8 cellular contexts compared by ENCODE assay signal in genomic region chr20:63947638-63948456, GRCh38. TPM values are rescaled to one million over a fixed set of nuclear protein-coding genes. Genes with fewer than 3 reads are reported as not detected.
A peak's percentile ranks its signal among the peaks of the same experiment; 100 is the strongest.
DNase-seq lines count a peak whose midpoint lies in the region; ATAC-seq and TF ChIP-seq lines count a peak whose summit lies in the region.

No MANE protein-coding gene starts in this region.

- H3K23ac ChIP-seq in H9 (ENCODE audit: insufficient read length, low read depth, low read length): no peak overlapping the region

- no peak overlapping the region for H2BK20ac ChIP-seq in H9 (ENCODE audit: low read depth, low read length, poor library complexity, severe bottlenecking)

- H3K14ac ChIP-seq in H9 (ENCODE audit: insufficient read depth, low read length): no peak overlapping the region

- TF ChIP-seq CTCF in H9 (conservative IDR thresholded peaks at IDR 0.05): no peak

- intact Hi-C loops in dendritic cell treated with granulocyte-macrophage colony-stimulating factor and Interleukin-4, amounts not matched to agents 40 ng/mL and 50 ng/mL, for 4 days (cut with micrococcal nuclease): no loop called here

- H3K4ac ChIP-seq in H9 (ENCODE audit: low read depth, low read length): no peak overlapping the region

- no peak overlapping the region for H3T11ph ChIP-seq in H9 (ENCODE audit: low read length)

- peaks cover 35 to 47% (median 39%) of the 10 kb centered on the region in 11 experiments for H3K36me3 ChIP-seq in BLaER1 treated with 17β-estradiol and CSF1 and Interleukin-3, amounts not matched to agents 10 nM and 100 nM

- ATAC-seq in HG02610 (IDR thresholded peaks at IDR 0.05; ENCODE audit: unreplicated experiment): no peak
- no peak for ATAC-seq in GM21447 (IDR thresholded peaks at IDR 0.05; ENCODE audit: unreplicated experiment)

- no CpG with 5 or more reads among the region's 27 CpGs for WGBS in H9 (ENCODE audit: extremely low coverage, insufficient read length, low lambda C conversion rate)

- H3K27ac Mint-ChIP-seq in H9: peak overlapping the region in 2 of 3 experiments; percentile 70 to 99; a peak in 3 of 7 replicates
- H3K27ac Mint-ChIP-seq in dendritic cell treated with granulocyte-macrophage colony-stimulating factor and Interleukin-4, amounts not matched to agents 40 ng/mL and 50 ng/mL, for 4 days: peak overlapping the region; percentile 37

- no peak overlapping the region for H2BK5ac ChIP-seq in H9 (ENCODE audit: insufficient read length, low read length)

- H3K4me2 ChIP-seq in BLaER1 treated with 17β-estradiol and CSF1 and Interleukin-3, amounts not matched to agents 10 nM and 100 nM: peak overlapping the region; percentile 92 to 99 (median 97)
- no peak overlapping the region for H3K4me2 ChIP-seq in H9 (ENCODE audit: insufficient read depth, insufficient read length, low read length)

- H3K36me3 Mint-ChIP-seq in H9 (ENCODE audit: insufficient read depth in 1 of 3, low read depth in 3 of 3): peaks cover 5 to 29% (median 20%) of the 10 kb centered on the region in 3 experiments
- H3K36me3 Mint-ChIP-seq in dendritic cell treated with granulocyte-macrophage colony-stimulating factor and Interleukin-4, amounts not matched to agents 40 ng/mL and 50 ng/mL, for 4 days (ENCODE audit: low read depth): peaks cover 83% of the 10 kb centered on the region

- H3K79me1 ChIP-seq in H9 (ENCODE audit: insufficient read depth, low read depth, low read length, poor library complexity, severe bottlenecking): no peaks in the 10 kb centered on the region

- H3K23me2 ChIP-seq in H9 (ENCODE audit: insufficient read length, low read depth, low read length, poor library complexity, severe bottlenecking): no peaks in the 10 kb centered on the region

- no peak overlapping the region for H4K91ac ChIP-seq in H9 (ENCODE audit: insufficient read length, low read depth, low read length)

- H3K56ac ChIP-seq in H9 (ENCODE audit: insufficient read length, low read depth, low read length): no peak overlapping the region

- H3K9me3 ChIP-seq in BLaER1 treated with 17β-estradiol and CSF1 and Interleukin-3, amounts not matched to agents 10 nM and 100 nM (replicated peaks in 1 of 11): no peaks in the 10 kb centered on the region
- no peaks in the 10 kb centered on the region for H3K9me3 ChIP-seq in H9 (ENCODE audit: control insufficient read depth, low read depth, low read length)

- H3K27me3 Mint-ChIP-seq in H9 (ENCODE audit: low read depth): no peaks in the 10 kb centered on the region
- no peaks in the 10 kb centered on the region for H3K27me3 Mint-ChIP-seq in dendritic cell treated with granulocyte-macrophage colony-stimulating factor and Interleukin-4, amounts not matched to agents 40 ng/mL and 50 ng/mL, for 4 days

- no peak overlapping the region for H4K8ac ChIP-seq in H9 (replicated peaks; ENCODE audit: insufficient read length, low read depth, low read length)

- H2AK5ac ChIP-seq in H9 (ENCODE audit: insufficient read length, low read length): no peak overlapping the region

- H2AFZ ChIP-seq in H9 (ENCODE audit: low read length): no peak overlapping the region

- peak overlapping the region in 1 of 2 experiments; percentile 29; a peak in 1 of 5 replicates for H3K4me3 Mint-ChIP-seq in H9
- peak overlapping the region; percentile 28 for H3K4me3 Mint-ChIP-seq in dendritic cell treated with granulocyte-macrophage colony-stimulating factor and Interleukin-4, amounts not matched to agents 40 ng/mL and 50 ng/mL, for 4 days

- no peak overlapping the region for H2BK120ac ChIP-seq in H9 (ENCODE audit: low read depth, low read length, poor library complexity, severe bottlenecking)

- no peak overlapping the region for H2BK12ac ChIP-seq in H9 (ENCODE audit: insufficient read length, low read depth, low read length)

- H4K20me1 ChIP-seq in BLaER1 treated with 17β-estradiol and CSF1 and Interleukin-3, amounts not matched to agents 10 nM and 100 nM: peaks cover 99 to 100% (median 100%) of the 10 kb centered on the region in 11 experiments
- peaks cover 3% of the 10 kb centered on the region for H4K20me1 ChIP-seq in H9 (ENCODE audit: control insufficient read depth, insufficient read depth, insufficient read length)

- no peak overlapping the region for H2BK15ac ChIP-seq in H9 (ENCODE audit: low read depth, low read length)

- peak overlapping the region in 6 of 11 experiments; percentile 17 to 40 (median 33); a peak in 7 of 22 replicates for H3K27ac ChIP-seq in BLaER1 treated with 17β-estradiol and CSF1 and Interleukin-3, amounts not matched to agents 10 nM and 100 nM
- H3K27ac ChIP-seq in H9 (ENCODE audit: insufficient read length, low read depth, low read length): no peak overlapping the region

- peaks cover 7% of the 10 kb centered on the region; the same call in 1 of the 2 replicates for H3K79me2 ChIP-seq in H9 (ENCODE audit: insufficient read depth, low read length)

- H4K5ac ChIP-seq in H9 (ENCODE audit: insufficient read length, low read depth, low read length): no peak overlapping the region

- H3K9me3 Mint-ChIP-seq in H9: peaks cover 4 to 7% of the 10 kb centered on the region in 2 experiments; a peak in 3 of 5 replicates
- H3K9me3 Mint-ChIP-seq in dendritic cell treated with granulocyte-macrophage colony-stimulating factor and Interleukin-4, amounts not matched to agents 40 ng/mL and 50 ng/mL, for 4 days: no peaks in the 10 kb centered on the region

- peak overlapping the region in 8 of 10 experiments; percentile 8 to 57 (median 39); a peak in 13 of 20 replicates for H3K4me3 ChIP-seq in BLaER1 treated with 17β-estradiol and CSF1 and Interleukin-3, amounts not matched to agents 10 nM and 100 nM

- peak overlapping the region in 10 of 11 experiments; percentile 20 to 72 (median 46); a peak in 17 of 22 replicates for H3K9ac ChIP-seq in BLaER1 treated with 17β-estradiol and CSF1 and Interleukin-3, amounts not matched to agents 10 nM and 100 nM
- H3K9ac ChIP-seq in H9 (ENCODE audit: extremely low read depth, insufficient read length, low read length): no peak overlapping the region

- H3K27me3 ChIP-seq in BLaER1 treated with 17β-estradiol and CSF1 and Interleukin-3, amounts not matched to agents 10 nM and 100 nM: no peaks in the 10 kb centered on the region
- no peaks in the 10 kb centered on the region for H3K27me3 ChIP-seq in H9 (ENCODE audit: insufficient read depth, low read length)

- H3K4me1 Mint-ChIP-seq in H9: peaks cover 14 to 22% of the 10 kb centered on the region in 2 experiments
- peaks cover 71% of the 10 kb centered on the region for H3K4me1 Mint-ChIP-seq in dendritic cell treated with granulocyte-macrophage colony-stimulating factor and Interleukin-4, amounts not matched to agents 40 ng/mL and 50 ng/mL, for 4 days (ENCODE audit: low read depth)

- no peak overlapping the region for H3K18ac ChIP-seq in H9 (ENCODE audit: insufficient read length, low read depth, low read length)

- DNase-seq in H9 (no peak), nucleus accumbens (lab: John Stamatoyannopoulos, UW) (peak in 36 of 56 donors; percentile 11 to 70 (median 40)), HPDE6-E6E7 (ENCODE audit: extremely low spot score) (no peak), D341Med (ENCODE audit: low spot score) (no peak)

- peaks cover 67 to 75% (median 71%) of the 10 kb centered on the region in 10 experiments for H3K4me1 ChIP-seq in BLaER1 treated with 17β-estradiol and CSF1 and Interleukin-3, amounts not matched to agents 10 nM and 100 nM
- H3K4me1 ChIP-seq in H9 (ENCODE audit: insufficient read depth, low read length): no peaks in the 10 kb centered on the region

RNA-seq across cellular contexts. Expression of gene UCKL1, which starts 8.4 kb away (rescaled TPM):
- 35.6 and 40.9 TPM in 2 replicates for total RNA-seq in H9 (2021)

RNA-seq across cellular contexts. Expression of gene ZNF512B, which starts 21.9 kb away (rescaled TPM):
- total RNA-seq in H9 (2021): 43.8 and 46.0 TPM in 2 replicates

RNA-seq across cellular contexts. Expression of gene SAMD10, which starts 31.6 kb away (rescaled TPM):
- 5.2 and 5.7 TPM in 2 replicates for total RNA-seq in H9 (2021)

RNA-seq across cellular contexts. Expression of gene PRPF6, which starts 33.1 kb away (rescaled TPM):
- 87.9 and 91.3 TPM in 2 replicates for total RNA-seq in H9 (2021)

RNA-seq across cellular contexts. Expression of gene DNAJC5, which starts 52.9 kb away (rescaled TPM):
- total RNA-seq in H9 (2021): 42.9 and 43.0 TPM in 2 replicates

Comparison
In these comparisons a context has a peak if more than half of its experiments do, and no peak if none do; other contexts are left out.
1. DNase-seq: peak in nucleus accumbens (36 of 56); none in H9 (single experiment), HPDE6-E6E7 (single experiment) and D341Med (single experiment).